9 cellular contexts compared by ENCODE assay signal in genomic region chr5:5494489-5495402, GRCh38.
DNase-seq lines count a peak whose midpoint lies in the region; ATAC-seq, FAIRE-seq and TF ChIP-seq lines count a peak whose summit lies in the region.
"Had no signal": no experiment of that assay in that cellular context is flagged by ENCODE, and none has a peak within 500 bp of the region (broad histone marks: within the 10 kb centered on the region; RNA-seq: fewer than 3 reads in every experiment).

No MANE protein-coding gene starts in this region.

- H3K79me2 ChIP-seq in parathyroid adenoma: no peaks in the 10 kb centered on the region

- peak overlapping the region; percentile 11 for H3K4me3 Mint-ChIP-seq in activated T-cell treated with anti-CD3 and anti-CD28 coated beads, Interleukin-2, amount 50 U/mL, for 4 hours

- TF ChIP-seq CTCF in fibroblast of pulmonary artery (IDR thresholded peaks at IDR 0.05; ENCODE audit: low read length, missing control alignments): no peak
- no peak for TF ChIP-seq CTCF in parathyroid adenoma (IDR thresholded peaks at IDR 0.05)

- H3K9me3 ChIP-seq in parathyroid adenoma (ENCODE audit: control insufficient read depth, low read length) (no peaks in the 10 kb centered on the region), thymus (ENCODE audit: control insufficient read depth) (no peaks in the 10 kb centered on the region)

- peaks cover 19% of the 10 kb centered on the region for H3K4me1 Mint-ChIP-seq in activated T-cell treated with anti-CD3 and anti-CD28 coated beads, Interleukin-2, amount 50 U/mL, for 4 hours (ENCODE audit: low read depth)

- WGBS in thymus: 26% methylated on average over 62 of the region's 62 CpGs

- TF ChIP-seq POLR2A in GM12891 (IDR thresholded peaks at IDR 0.05; ENCODE audit: low read depth, low read length): no peak

- H3K27ac ChIP-seq in parathyroid adenoma: no peak overlapping the region
- no peak overlapping the region for H3K27ac ChIP-seq in thymus (ENCODE audit: low read depth)

- H3K36me3 ChIP-seq in parathyroid adenoma (ENCODE audit: control insufficient read depth, insufficient read depth, low read length) (no peaks in the 10 kb centered on the region), thymus (ENCODE audit: control insufficient read depth, insufficient read depth) (no peaks in the 10 kb centered on the region)

- DNase-seq in GM12891 (ENCODE audit: insufficient read length, low spot score) (peak; percentile 61), NCI-H446 treated with DMSO at 0.1 percent for 48 hours (lab: John Stamatoyannopoulos, UW) (peak; percentile 13), fibroblast of pulmonary artery (ENCODE audit: low read depth) (peak; percentile 54), NCI-H82 treated with DMSO at 0.1 percent for 48 hours (lab: John Stamatoyannopoulos, UW; ENCODE audit: unreplicated experiment) (no peak)
- DNase-seq in activated T-cell treated with anti-CD3 and anti-CD28 coated beads, Interleukin-2, amount 50 U/mL, for 4 hours: peak; percentile 78

- ATAC-seq in HG02571 (IDR thresholded peaks at IDR 0.05; ENCODE audit: unreplicated experiment): peak; percentile 71
- peak; percentile 88 to 92 for ATAC-seq in activated T-cell treated with anti-CD3 and anti-CD28 coated beads, Interleukin-2, amount 50 U/mL, for 4 hours

- peaks cover 2% of the 10 kb centered on the region for H3K36me3 Mint-ChIP-seq in activated T-cell treated with anti-CD3 and anti-CD28 coated beads, Interleukin-2, amount 50 U/mL, for 4 hours (ENCODE audit: insufficient read depth)

- no peak for FAIRE-seq in GM12891 (lab: Jason Lieb, UNC)
- FAIRE-seq: TTC549 had no signal

- peak overlapping the region; percentile 29 for H3K4me2 ChIP-seq in parathyroid adenoma (ENCODE audit: low read length)

- no peak overlapping the region for H3K9ac ChIP-seq in parathyroid adenoma

- H3K27me3 Mint-ChIP-seq in activated T-cell treated with anti-CD3 and anti-CD28 coated beads, Interleukin-2, amount 50 U/mL, for 4 hours (ENCODE audit: low read depth): peaks cover 8% of the 10 kb centered on the region

- H3K27me3 ChIP-seq in parathyroid adenoma (ENCODE audit: control insufficient read depth, insufficient read depth, low read length): no peaks in the 10 kb centered on the region
- H3K27me3 ChIP-seq in thymus (ENCODE audit: control insufficient read depth, insufficient read depth): no peaks in the 10 kb centered on the region

- peak overlapping the region; percentile 72 for H2AFZ ChIP-seq in parathyroid adenoma

- H3K4me1 ChIP-seq in parathyroid adenoma (peaks cover 7% of the 10 kb centered on the region), thymus (ENCODE audit: control insufficient read depth, insufficient read depth, low read length) (peaks cover 4% of the 10 kb centered on the region)

- H3K9me3 Mint-ChIP-seq in activated T-cell treated with anti-CD3 and anti-CD28 coated beads, Interleukin-2, amount 50 U/mL, for 4 hours: no peaks in the 10 kb centered on the region

- peak overlapping the region; percentile 16 for H3K4me3 ChIP-seq in fibroblast of pulmonary artery (replicated peaks; ENCODE audit: low read depth, low read length)
- H3K4me3 ChIP-seq in parathyroid adenoma (ENCODE audit: low read depth, low read length): no peak overlapping the region
- peak overlapping the region; percentile 21 for H3K4me3 ChIP-seq in thymus (ENCODE audit: low read length)

TF ChIP-seq in GM12891, 5 proteins besides CTCF, POLR2A, EP300 and RAD21:
- no peak for TF ChIP-seq POLR2AphosphoS5 (IDR thresholded peaks at IDR 0.05; ENCODE audit: low read depth, low read length)
- no peak for TF ChIP-seq TAF1 (IDR thresholded peaks at IDR 0.05; ENCODE audit: low read depth, low read length)
- no peak for TF ChIP-seq POU2F2 (IDR thresholded peaks at IDR 0.05; ENCODE audit: low read depth, low read length)
- TF ChIP-seq SPI1 (IDR thresholded peaks at IDR 0.05; ENCODE audit: low read depth, low read length): no peak
- TF ChIP-seq PAX5 (IDR thresholded peaks at IDR 0.05; ENCODE audit: insufficient read depth, low read length, severe bottlenecking): no peak
